In the genomic region with DNA sequence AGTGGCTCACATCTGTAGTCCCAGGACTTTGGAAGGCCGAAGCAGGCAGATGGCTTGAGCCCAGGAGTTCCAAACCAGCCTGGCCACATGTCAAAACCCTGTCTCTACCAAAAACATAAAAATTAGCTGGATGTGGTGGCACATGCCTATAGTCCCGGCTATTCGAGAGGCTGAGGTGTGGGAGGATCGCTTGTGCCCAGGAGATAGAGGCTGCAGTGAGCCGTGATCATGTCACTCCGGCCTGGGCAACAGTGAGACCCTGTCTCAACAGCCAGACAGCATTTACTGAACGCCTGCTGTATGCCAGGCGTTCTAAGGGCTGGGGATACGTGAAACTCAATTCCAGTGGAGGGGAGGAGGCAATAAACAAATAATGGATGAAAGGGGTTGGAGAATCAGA, we compare ENCODE assay signal across 18 cellular contexts.
"Had no signal": no experiment of that assay in that cellular context is flagged by ENCODE, and none has a peak within 500 bp of the region (broad histone marks: within the 10 kb centered on the region; RNA-seq: fewer than 3 reads in every experiment).

No MANE protein-coding gene starts in this region.

- H3K4me3 ChIP-seq: colonic mucosa, esophagus muscularis mucosa, hepatocyte, sigmoid colon, spleen, suprapubic skin, upper lobe of right lung had no signal

- H3K9me3 ChIP-seq: colonic mucosa, esophagus muscularis mucosa, sigmoid colon, spleen, suprapubic skin, upper lobe of right lung had no signal

- DNase-seq: activated CD4-positive, alpha-beta T cell treated with anti-CD3 and anti-CD28 coated beads for 4 hours; activated CD8-positive, alpha-beta T cell treated with anti-CD3 and anti-CD28 coated beads for 36 hours; activated effector memory CD4-positive, alpha-beta T cell treated with anti-CD3 and anti-CD28 coated beads, Interleukin-2, amount 50 U/mL, for 16 hours; activated T-cell treated with anti-CD3 and anti-CD28 coated beads, Interleukin-2, amount 50 U/mL, for 4 hours; colonic mucosa; mammary epithelial cell; naive thymus-derived CD8-positive, alpha-beta T cell; sigmoid colon; spleen; upper lobe of right lung had no signal

- H2AFZ ChIP-seq: hepatocyte had no signal

- H3K4me2 ChIP-seq: hepatocyte had no signal

- H3K9me3 Mint-ChIP-seq: activated CD8-positive, alpha-beta T cell treated with anti-CD3 and anti-CD28 coated beads for 36 hours; activated naive CD4-positive, alpha-beta T cell treated with anti-CD3 and anti-CD28 coated beads, Interleukin-2, amount 50 U/mL, for 72 hours; activated T-cell treated with anti-CD3 and anti-CD28 coated beads, Interleukin-2, amount 50 U/mL, for 4 hours; naive thymus-derived CD8-positive, alpha-beta T cell; stimulated activated naive CD8-positive, alpha-beta T cell treated with anti-CD3 and anti-CD28 coated beads, Interleukin-15, Interleukin-2, amounts not matched to agents 100 ng/mL and 50 ng/mL, for 24 hours; T-helper 1 cell treated with Interleukin-12 subunit alpha and Interleukin-12 subunit beta and Interleukin-4 antibody, amounts not matched to agents 30 μg/mL and 1 μg/mL, for 36 hours had no signal

- H3K36me3 ChIP-seq: colonic mucosa, suprapubic skin, upper lobe of right lung had no signal

- H3K36me3 Mint-ChIP-seq: activated naive CD4-positive, alpha-beta T cell treated with anti-CD3 and anti-CD28 coated beads, Interleukin-2, amount 50 U/mL, for 72 hours; naive thymus-derived CD8-positive, alpha-beta T cell had no signal

- H3K4me1 ChIP-seq: colonic mucosa had no signal

- ATAC-seq: activated CD8-positive, alpha-beta T cell treated with anti-CD3 and anti-CD28 coated beads for 36 hours; activated naive CD4-positive, alpha-beta T cell treated with anti-CD3 and anti-CD28 coated beads, Interleukin-2, amount 50 U/mL, for 72 hours; activated T-cell treated with anti-CD3 and anti-CD28 coated beads, Interleukin-2, amount 50 U/mL, for 4 hours; left lobe of liver; naive thymus-derived CD8-positive, alpha-beta T cell; upper lobe of right lung had no signal

- H3K79me2 ChIP-seq: hepatocyte had no signal

- FAIRE-seq: keratinocyte had no signal

- H3K27ac ChIP-seq: colonic mucosa, esophagus muscularis mucosa, hepatocyte, sigmoid colon, spleen, suprapubic skin, upper lobe of right lung had no signal

- H3K4me3 Mint-ChIP-seq: activated CD8-positive, alpha-beta T cell treated with anti-CD3 and anti-CD28 coated beads for 36 hours; activated T-cell treated with anti-CD3 and anti-CD28 coated beads, Interleukin-2, amount 50 U/mL, for 4 hours; naive thymus-derived CD8-positive, alpha-beta T cell; stimulated activated naive CD8-positive, alpha-beta T cell treated with anti-CD3 and anti-CD28 coated beads, Interleukin-15, Interleukin-2, amounts not matched to agents 100 ng/mL and 50 ng/mL, for 24 hours; T-helper 1 cell treated with Interleukin-12 subunit alpha and Interleukin-12 subunit beta and Interleukin-4 antibody, amounts not matched to agents 30 μg/mL and 1 μg/mL, for 36 hours had no signal

- H3K27ac Mint-ChIP-seq: activated CD8-positive, alpha-beta T cell treated with anti-CD3 and anti-CD28 coated beads for 36 hours; activated naive CD4-positive, alpha-beta T cell treated with anti-CD3 and anti-CD28 coated beads, Interleukin-2, amount 50 U/mL, for 72 hours; naive thymus-derived CD8-positive, alpha-beta T cell; stimulated activated naive CD8-positive, alpha-beta T cell treated with anti-CD3 and anti-CD28 coated beads, Interleukin-15, Interleukin-2, amounts not matched to agents 100 ng/mL and 50 ng/mL, for 24 hours; T-helper 1 cell treated with Interleukin-12 subunit alpha and Interleukin-12 subunit beta and Interleukin-4 antibody, amounts not matched to agents 30 μg/mL and 1 μg/mL, for 36 hours had no signal

- H3K27me3 ChIP-seq: colonic mucosa, esophagus muscularis mucosa, hepatocyte, sigmoid colon, suprapubic skin, upper lobe of right lung had no signal
